In the genomic region with DNA sequence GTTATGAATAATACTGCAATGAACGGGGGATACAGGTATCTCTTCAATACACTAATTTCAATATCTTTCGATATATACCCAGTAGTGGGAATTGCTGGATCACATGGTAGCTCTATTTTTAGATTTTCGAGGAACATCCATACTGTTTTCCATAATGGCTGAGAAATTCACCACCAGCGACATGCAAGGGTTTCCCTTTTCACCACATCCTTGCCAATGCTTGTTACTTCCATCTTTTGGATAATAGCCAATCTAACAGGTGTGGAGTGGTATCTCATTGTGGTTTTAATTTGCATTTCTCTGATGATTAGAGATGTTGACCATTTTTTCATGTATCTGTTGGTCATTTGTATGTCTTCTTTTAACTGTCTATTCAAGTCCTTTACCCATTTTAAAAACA, we compare ENCODE assay signal across 1 cellular context.
TF ChIP-seq lines count a peak whose summit lies in the region.

No MANE protein-coding gene starts in this region.

TF ChIP-seq in SK-N-SH treated with all-trans-retinoic acid at 6 μM for 48 hours, 23 proteins besides CTCF, POLR2A, EP300 and RAD21 (continued from another document):
- no peak for TF ChIP-seq PATZ1 (CRISPR knock-in tag; IDR thresholded peaks at IDR 0.05; ENCODE audit: borderline replicate concordance)
- TF ChIP-seq, protein P1, sequence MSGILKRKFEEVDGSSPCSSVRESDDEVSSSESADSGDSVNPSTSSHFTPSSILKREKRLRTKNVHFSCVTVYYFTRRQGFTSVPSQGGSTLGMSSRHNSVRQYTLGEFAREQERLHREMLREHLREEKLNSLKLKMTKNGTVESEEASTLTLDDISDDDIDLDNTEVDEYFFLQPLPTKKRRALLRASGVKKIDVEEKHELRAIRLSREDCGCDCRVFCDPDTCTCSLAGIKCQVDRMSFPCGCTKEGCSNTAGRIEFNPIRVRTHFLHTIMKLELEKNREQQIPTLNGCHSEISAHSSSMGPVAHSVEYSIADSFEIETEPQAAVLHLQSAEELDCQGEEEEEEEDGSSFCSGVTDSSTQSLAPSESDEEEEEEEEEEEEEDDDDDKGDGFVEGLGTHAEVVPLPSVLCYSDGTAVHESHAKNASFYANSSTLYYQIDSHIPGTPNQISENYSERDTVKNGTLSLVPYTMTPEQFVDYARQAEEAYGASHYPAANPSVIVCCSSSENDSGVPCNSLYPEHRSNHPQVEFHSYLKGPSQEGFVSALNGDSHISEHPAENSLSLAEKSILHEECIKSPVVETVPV (CRISPR knock-in tag; IDR thresholded peaks at IDR 0.05): no peak
